Comparison of ENCODE assay signal across 8 cellular contexts in the genomic region with DNA sequence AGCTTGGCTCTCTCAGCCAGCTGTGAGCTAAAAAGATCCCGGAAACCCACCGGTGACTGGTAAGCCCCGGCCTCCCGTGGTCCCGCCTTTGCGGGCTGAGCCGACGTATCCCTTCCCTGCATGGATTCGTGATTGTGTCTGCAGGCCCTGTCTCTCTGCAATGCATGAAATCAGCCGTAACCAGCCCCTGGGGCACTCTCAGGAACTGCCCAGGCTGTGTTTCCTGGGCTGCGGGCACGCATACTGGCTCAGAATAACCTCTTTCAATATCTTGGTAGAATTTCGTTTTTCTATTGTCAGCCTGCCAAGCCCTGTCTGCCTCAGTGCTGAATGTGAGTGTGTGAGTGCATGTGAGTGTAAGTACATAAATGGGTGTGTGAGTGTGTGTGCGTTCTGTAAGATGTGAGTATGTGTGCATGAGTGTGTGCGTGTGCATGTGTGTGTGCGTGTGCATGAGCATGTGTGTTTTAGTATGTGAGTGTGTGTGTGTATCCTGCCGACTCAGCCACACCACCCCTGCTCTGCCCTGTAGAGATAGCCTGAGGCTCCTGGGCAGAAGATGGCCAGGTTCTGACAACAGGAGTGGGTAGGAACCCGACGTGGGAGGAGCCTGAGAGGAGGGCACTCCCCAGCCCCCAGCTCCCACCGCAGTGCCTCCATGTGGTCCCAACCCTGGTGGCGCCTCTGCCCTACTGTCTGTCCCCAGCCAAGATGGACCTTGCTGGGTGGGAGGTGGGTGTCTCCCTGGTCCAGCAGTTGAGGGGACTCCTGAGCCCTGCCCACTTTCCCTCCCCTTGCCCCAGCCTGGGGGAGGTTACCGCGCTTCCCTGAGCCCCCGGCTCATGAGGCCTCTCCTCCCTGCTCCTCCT.
DNase-seq lines count a peak whose midpoint lies in the region; ATAC-seq and TF ChIP-seq lines count a peak whose summit lies in the region.

No MANE protein-coding gene starts in this region.

- ATAC-seq in activated CD8-positive, alpha-beta memory T cell treated with anti-CD3 and anti-CD28 coated beads, Interleukin-2, amount 10 ng/mL, durations not matched to agents 7 days and 5 days: peak; percentile 37
- peak; percentile 46 for ATAC-seq in HG02938 (IDR thresholded peaks at IDR 0.05; ENCODE audit: unreplicated experiment)
- peak; percentile 44 to 60 for ATAC-seq in activated T-cell treated with anti-CD3 and anti-CD28 coated beads, Interleukin-2, amount 50 U/mL, for 4 hours
- peak; percentile 64 to 71 for ATAC-seq in stimulated activated naive B cell treated with anti-CD40 and anti-IgM and Interleukin-4, amounts not matched to agents 10 μg/mL and 1 μg/mL and 100 μg/mL, for 72 hours (replicated peaks)

- CTCF ChIA-PET in activated CD8-positive, alpha-beta memory T cell treated with anti-CD3 and anti-CD28 coated beads, Interleukin-2, amount 10 ng/mL, durations not matched to agents 7 days and 5 days (lab: Charles Lee): no interaction called here
- CTCF ChIA-PET in GM10248 (lab: Yijun Ruan, JAX): no interaction called here

- peaks cover 16% of the 10 kb centered on the region for H3K27me3 Mint-ChIP-seq in activated CD8-positive, alpha-beta memory T cell treated with anti-CD3 and anti-CD28 coated beads, Interleukin-2, amount 10 ng/mL, durations not matched to agents 7 days and 5 days
- peaks cover 15% of the 10 kb centered on the region for H3K27me3 Mint-ChIP-seq in activated T-cell treated with anti-CD3 and anti-CD28 coated beads, Interleukin-2, amount 50 U/mL, for 4 hours (ENCODE audit: low read depth)
- H3K27me3 Mint-ChIP-seq in stimulated activated naive B cell treated with anti-CD40 and anti-IgM and Interleukin-4, amounts not matched to agents 10 μg/mL and 1 μg/mL and 100 μg/mL, for 72 hours: peaks cover 45 to 57% of the 10 kb centered on the region in 2 donors

- no peaks in the 10 kb centered on the region for H3K36me3 Mint-ChIP-seq in activated CD8-positive, alpha-beta memory T cell treated with anti-CD3 and anti-CD28 coated beads, Interleukin-2, amount 10 ng/mL, durations not matched to agents 7 days and 5 days
- no peaks in the 10 kb centered on the region for H3K36me3 Mint-ChIP-seq in activated T-cell treated with anti-CD3 and anti-CD28 coated beads, Interleukin-2, amount 50 U/mL, for 4 hours (ENCODE audit: insufficient read depth)
- H3K36me3 Mint-ChIP-seq in stimulated activated naive B cell treated with anti-CD40 and anti-IgM and Interleukin-4, amounts not matched to agents 10 μg/mL and 1 μg/mL and 100 μg/mL, for 72 hours: peaks cover 0 to 3% of the 10 kb centered on the region in 2 donors

- no peak for TF ChIP-seq CTCF in GM10248 (IDR thresholded peaks at IDR 0.05; ENCODE audit: control extremely low read depth, extremely low read depth, low read depth, missing control alignments)

- H3K4me3 Mint-ChIP-seq in activated CD8-positive, alpha-beta memory T cell treated with anti-CD3 and anti-CD28 coated beads, Interleukin-2, amount 10 ng/mL, durations not matched to agents 7 days and 5 days: no peak overlapping the region
- H3K4me3 Mint-ChIP-seq in activated T-cell treated with anti-CD3 and anti-CD28 coated beads, Interleukin-2, amount 50 U/mL, for 4 hours: peak overlapping the region; percentile 38
- H3K4me3 Mint-ChIP-seq in stimulated activated naive B cell treated with anti-CD40 and anti-IgM and Interleukin-4, amounts not matched to agents 10 μg/mL and 1 μg/mL and 100 μg/mL, for 72 hours: peak overlapping the region; percentile 53 to 76

- H3K4me1 Mint-ChIP-seq in activated CD8-positive, alpha-beta memory T cell treated with anti-CD3 and anti-CD28 coated beads, Interleukin-2, amount 10 ng/mL, durations not matched to agents 7 days and 5 days: peaks cover 6% of the 10 kb centered on the region
- H3K4me1 Mint-ChIP-seq in activated T-cell treated with anti-CD3 and anti-CD28 coated beads, Interleukin-2, amount 50 U/mL, for 4 hours (ENCODE audit: low read depth): peaks cover 7% of the 10 kb centered on the region
- H3K4me1 Mint-ChIP-seq in stimulated activated naive B cell treated with anti-CD40 and anti-IgM and Interleukin-4, amounts not matched to agents 10 μg/mL and 1 μg/mL and 100 μg/mL, for 72 hours: peaks cover 22 to 38% of the 10 kb centered on the region in 2 donors

- H3K27ac Mint-ChIP-seq in activated CD8-positive, alpha-beta memory T cell treated with anti-CD3 and anti-CD28 coated beads, Interleukin-2, amount 10 ng/mL, durations not matched to agents 7 days and 5 days: no peak overlapping the region
- peak overlapping the region; percentile 52 for H3K27ac Mint-ChIP-seq in stimulated activated naive B cell treated with anti-CD40 and anti-IgM and Interleukin-4, amounts not matched to agents 10 μg/mL and 1 μg/mL and 100 μg/mL, for 72 hours

- no peaks in the 10 kb centered on the region for H3K9me3 Mint-ChIP-seq in activated CD8-positive, alpha-beta memory T cell treated with anti-CD3 and anti-CD28 coated beads, Interleukin-2, amount 10 ng/mL, durations not matched to agents 7 days and 5 days (ENCODE audit: low read depth)
- H3K9me3 Mint-ChIP-seq in activated T-cell treated with anti-CD3 and anti-CD28 coated beads, Interleukin-2, amount 50 U/mL, for 4 hours: no peaks in the 10 kb centered on the region
- H3K9me3 Mint-ChIP-seq in stimulated activated naive B cell treated with anti-CD40 and anti-IgM and Interleukin-4, amounts not matched to agents 10 μg/mL and 1 μg/mL and 100 μg/mL, for 72 hours: peaks cover 0 to 2% of the 10 kb centered on the region in 2 donors

- POLR2A ChIA-PET in GM10248 (lab: Yijun Ruan, JAX): no interaction called here

- DNase-seq in activated CD8-positive, alpha-beta memory T cell treated with anti-CD3 and anti-CD28 coated beads, Interleukin-2, amount 10 ng/mL, durations not matched to agents 7 days and 5 days: no peak
- DNase-seq in activated CD8-positive, alpha-beta memory T cell treated with anti-CD3 and anti-CD28 coated beads for 24 hours: no peak
- DNase-seq in activated T-cell treated with anti-CD3 and anti-CD28 coated beads, Interleukin-2, amount 50 U/mL, for 4 hours: no peak
- peak; percentile 29 for DNase-seq in stimulated activated naive B cell treated with anti-CD40 and anti-IgM and Interleukin-4, amounts not matched to agents 10 μg/mL and 1 μg/mL and 100 μg/mL, for 72 hours
- no peak for DNase-seq in AML-193 (lab: John Stamatoyannopoulos, UW)
- DNase-seq in DMS153 treated with DMSO at 0.1 percent for 48 hours (lab: John Stamatoyannopoulos, UW; ENCODE audit: unreplicated experiment): no peak
- DNase-seq in GM10248 (ENCODE audit: extremely low spot score): no peak
